In genomic region chr10:92573091-92573797, GRCh38 we compare ENCODE assay signal across 8 cellular contexts. TPM values are rescaled to one million over a fixed set of nuclear protein-coding genes. Genes with fewer than 3 reads are reported as not detected.
DNase-seq lines count a peak whose midpoint lies in the region; ATAC-seq, FAIRE-seq and TF ChIP-seq lines count a peak whose summit lies in the region.

No MANE protein-coding gene starts in this region.

- peak; percentile 36 for ATAC-seq in HG02981 (IDR thresholded peaks at IDR 0.05; ENCODE audit: unreplicated experiment)

- H3K9me3 ChIP-seq in astrocyte (ENCODE audit: insufficient read depth, low read depth, low read length) = no peaks in the 10 kb centered on the region

- H3K27me3 Mint-ChIP-seq in astrocyte (ENCODE audit: low read depth, unreplicated experiment) = no peaks in the 10 kb centered on the region

- peak overlapping the region; percentile 88 for H3K9ac ChIP-seq in astrocyte (ENCODE audit: low read length)

- peak overlapping the region; percentile 94 for H3K4me2 ChIP-seq in astrocyte (ENCODE audit: low read length)

- H3K4me3 ChIP-seq in astrocyte (ENCODE audit: insufficient read depth, low read depth, low read length) = peak overlapping the region; percentile 73

- H3K4me3 Mint-ChIP-seq in astrocyte (ENCODE audit: unreplicated experiment) = peak overlapping the region; percentile 88

- H3K27me3 ChIP-seq in astrocyte (ENCODE audit: insufficient read depth, low read length) = no peaks in the 10 kb centered on the region

- H3K4me1 ChIP-seq in astrocyte (ENCODE audit: insufficient read depth, low read length) = peaks cover 27% of the 10 kb centered on the region

- peak overlapping the region; percentile 64 for H3K27ac Mint-ChIP-seq in astrocyte (ENCODE audit: unreplicated experiment)

- H3K4me1 Mint-ChIP-seq in astrocyte (ENCODE audit: low read depth, unreplicated experiment) = peaks cover 26% of the 10 kb centered on the region

- peak overlapping the region; percentile 89 for H2AFZ ChIP-seq in astrocyte (ENCODE audit: low read depth, low read length)

- peak overlapping the region; percentile 88 for H3K27ac ChIP-seq in astrocyte (ENCODE audit: low read depth, low read length)

- FAIRE-seq in astrocyte (lab: Jason Lieb, UNC) (no peak), D721Med (lab: Jason Lieb, UNC) (no peak)

- H3K36me3 Mint-ChIP-seq in astrocyte (ENCODE audit: low read depth, unreplicated experiment) = no peaks in the 10 kb centered on the region

- H3K36me3 ChIP-seq in astrocyte (ENCODE audit: insufficient read depth, low read length) = peaks cover 5% of the 10 kb centered on the region

- H3K79me2 ChIP-seq in astrocyte (ENCODE audit: insufficient read depth, low read length) = peaks cover 32% of the 10 kb centered on the region

- peak; percentile 19 for DNase-seq in GM10266 (ENCODE audit: extremely low spot score)
- DNase-seq in SK-MEL-5 (ENCODE audit: low read depth, low spot score) = peak; percentile 34
- DNase-seq in astrocyte (ENCODE audit: low read depth) = peak; percentile 26
- peak in 26 of 51 donors; percentile 8 to 72 (median 40) for DNase-seq in hypothalamus (lab: John Stamatoyannopoulos, UW)
- DNase-seq in putamen (ENCODE audit: low spot score) = peak; percentile 13
- DNase-seq in D721Med (ENCODE audit: insufficient read length, low spot score) = no peak
- DNase-seq in NCI-H2196 treated with DMSO at 0.1 percent for 48 hours (lab: John Stamatoyannopoulos, UW; ENCODE audit: unreplicated experiment) = no peak

- in situ Hi-C loops in SK-MEL-5 (cut with HindIII; ENCODE audit: low pct_unique_long_range_greater_than_20kb, low sequenced_read_pairs) = no loop called here

- no peaks in the 10 kb centered on the region for H3K9me3 Mint-ChIP-seq in astrocyte (ENCODE audit: unreplicated experiment)

- TF ChIP-seq CTCF in GM10266 (IDR thresholded peaks at IDR 0.05; ENCODE audit: control insufficient read depth, insufficient read depth, low read depth, missing control alignments) (no peak), astrocyte (IDR thresholded peaks at IDR 0.05; ENCODE audit: insufficient read depth, low read depth, low read length) (no peak), D721Med (IDR thresholded peaks at IDR 0.05; ENCODE audit: insufficient read depth, missing control alignments) (no peak)

- peaks cover 34% of the 10 kb centered on the region for H4K20me1 ChIP-seq in astrocyte (ENCODE audit: insufficient read depth, low read length)

RNA-seq across cellular contexts. Expression of gene IDE, which starts 0.6 kb away (rescaled TPM):
- total RNA-seq in SK-MEL-5 (2014; rRNA removed; shearing (Covaris generic)) = 23.8 and 25.2 TPM in 2 replicates
- polyA plus RNA-seq in SK-MEL-5 (2015; cell fraction: cytosol; rRNA removed) = 10.3 and 17.5 TPM in 2 replicates
- 44.3 and 61.3 TPM in 2 replicates for polyA plus RNA-seq in SK-MEL-5 (2015; cell fraction: nucleus; rRNA removed)
- total RNA-seq in astrocyte = 31.4 and 35.9 TPM in 2 replicates

RNA-seq across cellular contexts. Expression of gene KIF11, which starts 19.7 kb away (rescaled TPM):
- 16.3 and 19.2 TPM in 2 replicates for total RNA-seq in SK-MEL-5 (2014; rRNA removed; shearing (Covaris generic))
- polyA plus RNA-seq in SK-MEL-5 (2015; cell fraction: cytosol; rRNA removed) = 12.0 and 16.4 TPM in 2 replicates
- 8.5 and 13.0 TPM in 2 replicates for polyA plus RNA-seq in SK-MEL-5 (2015; cell fraction: nucleus; rRNA removed)
- total RNA-seq in astrocyte = 2.8 and 4.7 TPM in 2 replicates

Comparison
In these comparisons a context has a peak if more than half of its experiments do, and no peak if none do; other contexts are left out.
1. DNase-seq: peak in GM10266 (single experiment), SK-MEL-5 (single experiment), astrocyte (single experiment), hypothalamus (26 of 51) and putamen (single experiment); none in D721Med (single experiment) and NCI-H2196 treated with DMSO at 0.1 percent for 48 hours (single experiment).